Comparison of ENCODE assay signal across 1 cellular context in the genomic region with DNA sequence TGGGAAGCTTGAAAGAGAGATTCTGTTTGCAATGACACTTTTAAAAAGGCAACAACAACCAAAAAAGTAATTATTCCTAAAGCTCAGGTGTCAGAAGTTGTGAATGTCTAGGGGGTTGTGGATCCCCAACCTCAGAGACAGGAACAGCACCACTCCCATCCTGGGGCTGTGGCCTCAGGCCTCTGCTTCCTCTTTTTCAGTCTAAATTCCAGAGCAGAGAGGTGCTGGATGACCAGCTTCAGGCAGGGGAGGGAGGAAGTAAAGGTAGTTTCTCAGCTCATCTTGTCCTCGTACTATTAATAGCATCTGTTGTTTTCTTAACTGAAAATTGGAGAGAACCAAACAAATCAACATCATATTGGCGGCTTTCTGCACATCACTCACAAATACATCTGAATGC.
TF ChIP-seq lines count a peak whose summit lies in the region.

No MANE protein-coding gene starts in this region.

TF ChIP-seq in endothelial cell of umbilical vein, 7 proteins besides CTCF, POLR2A, EP300 and RAD21:
- TF ChIP-seq MYC (IDR thresholded peaks at IDR 0.05; ENCODE audit: low read depth, low read length) (no peak), FOS (IDR thresholded peaks at IDR 0.05; ENCODE audit: borderline replicate concordance, insufficient read depth, low read length) (no peak), GATA2 (IDR thresholded peaks at IDR 0.05; ENCODE audit: insufficient read depth, insufficient read length, low read depth, low read length) (no peak), POLR2AphosphoS5 (IDR thresholded peaks at IDR 0.05; ENCODE audit: insufficient read depth, low read depth, low read length) (no peak), JUN (IDR thresholded peaks at IDR 0.05; ENCODE audit: borderline replicate concordance, insufficient read depth, insufficient read length, low read depth) (no peak), EZH2 (IDR thresholded peaks at IDR 0.05; ENCODE audit: borderline replicate concordance, low read depth, low read length, severe bottlenecking) (no peak)
- TF ChIP-seq, protein P1, sequence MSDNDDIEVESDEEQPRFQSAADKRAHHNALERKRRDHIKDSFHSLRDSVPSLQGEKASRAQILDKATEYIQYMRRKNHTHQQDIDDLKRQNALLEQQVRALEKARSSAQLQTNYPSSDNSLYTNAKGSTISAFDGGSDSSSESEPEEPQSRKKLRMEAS (IDR thresholded peaks at IDR 0.05; ENCODE audit: insufficient read depth, insufficient read length): no peak
